In the genomic region with DNA sequence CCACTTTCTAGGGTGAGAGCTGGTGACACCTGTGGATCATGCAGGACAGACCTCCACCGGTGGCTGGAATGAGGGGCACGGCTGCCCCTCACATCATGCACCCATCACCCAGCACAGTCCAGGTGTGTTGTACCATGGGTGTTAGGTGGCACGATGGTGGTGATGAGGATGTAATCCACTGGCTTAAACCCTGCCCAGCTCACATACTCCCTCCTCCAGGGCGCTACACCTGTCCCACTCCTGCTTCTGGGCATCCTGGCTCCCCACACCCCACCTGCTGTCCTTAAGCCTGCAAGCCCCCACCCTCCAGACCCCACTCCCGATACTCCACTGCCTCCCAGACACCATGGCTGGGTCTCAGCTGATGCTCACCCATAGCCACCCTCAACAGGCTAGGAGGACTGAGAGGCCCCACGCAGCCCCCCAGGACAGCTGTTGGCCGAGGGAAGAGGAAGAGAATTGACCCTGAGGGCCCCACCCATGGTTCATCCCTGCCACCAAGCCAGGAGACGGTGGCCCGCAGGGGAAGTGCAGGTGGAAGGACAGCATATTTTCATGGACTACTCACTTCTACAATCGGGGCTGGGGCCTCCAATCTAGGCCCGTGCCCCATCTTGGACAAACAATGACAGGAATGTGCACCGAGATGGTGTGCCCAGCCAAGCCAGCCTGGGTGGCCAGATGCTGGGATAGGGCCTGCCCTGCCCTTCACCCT, we compare ENCODE assay signal across 24 cellular contexts. TPM values are rescaled to one million over a fixed set of nuclear protein-coding genes. Genes with fewer than 3 reads are reported as not detected.
DNase-seq lines count a peak whose midpoint lies in the region; ATAC-seq and TF ChIP-seq lines count a peak whose summit lies in the region.
"Had no signal": no experiment of that assay in that cellular context is flagged by ENCODE, and none has a peak within 500 bp of the region (broad histone marks: within the 10 kb centered on the region; RNA-seq: fewer than 3 reads in every experiment).

No MANE protein-coding gene starts in this region.

- H3K27ac ChIP-seq in DND-41 (ENCODE audit: low read length): peak overlapping the region; percentile 13; the same call in 1 of the 2 replicates
- H3K27ac ChIP-seq in coronary artery: peak overlapping the region in 1 of 2 donors; percentile 7
- H3K27ac ChIP-seq in sigmoid colon: no peak overlapping the region
- H3K27ac ChIP-seq: ascending aorta, prostate gland had no signal

- H3K4me3 Mint-ChIP-seq in activated CD4-positive, alpha-beta T cell treated with anti-CD3 and anti-CD28 coated beads, Interleukin-2, amount 10 ng/mL, durations not matched to agents 24 days and 14 days: no peak overlapping the region
- H3K4me3 Mint-ChIP-seq: effector memory CD8-positive, alpha-beta T cell; stimulated activated naive CD8-positive, alpha-beta T cell treated with anti-CD3 and anti-CD28 coated beads, Interleukin-15, amount 100 ng/mL, for 72 hours had no signal

- peaks cover 3% of the 10 kb centered on the region for H3K36me3 Mint-ChIP-seq in activated CD4-positive, alpha-beta T cell treated with anti-CD3 and anti-CD28 coated beads, Interleukin-2, amount 10 ng/mL, durations not matched to agents 24 days and 14 days (ENCODE audit: low read depth)

- H4K20me1 ChIP-seq in DND-41 (ENCODE audit: insufficient read depth, low read length): no peaks in the 10 kb centered on the region

- 70 to 84% methylated on average over 12 of the region's 12 CpGs for WGBS in sigmoid colon, 2 donors

- H3K9me3 ChIP-seq in DND-41 (ENCODE audit: insufficient read depth, low read length, severe bottlenecking): no peaks in the 10 kb centered on the region
- no peaks in the 10 kb centered on the region for H3K9me3 ChIP-seq in sigmoid colon
- H3K9me3 ChIP-seq: ascending aorta, BE2C, prostate gland had no signal

- H3K36me3 ChIP-seq in DND-41 (ENCODE audit: insufficient read depth, low read length): no peaks in the 10 kb centered on the region
- H3K36me3 ChIP-seq in sigmoid colon: no peaks in the 10 kb centered on the region
- H3K36me3 ChIP-seq: ascending aorta, BE2C, prostate gland had no signal

- no peak overlapping the region for H3K9ac ChIP-seq in DND-41 (ENCODE audit: low read depth, low read length)

- TF ChIP-seq POLR2A in sigmoid colon (IDR thresholded peaks at IDR 0.05): no peak

- intact Hi-C loops in activated CD4-positive, alpha-beta T cell treated with anti-CD3 and anti-CD28 coated beads, Interleukin-2, amount 10 ng/mL, durations not matched to agents 24 days and 14 days (cut with micrococcal nuclease): no loop called here
- intact Hi-C loops in sigmoid colon (cut with DNase I): no loop called here

- peak overlapping the region; percentile 10 for H3K27ac Mint-ChIP-seq in activated CD4-positive, alpha-beta T cell treated with anti-CD3 and anti-CD28 coated beads, Interleukin-2, amount 10 ng/mL, durations not matched to agents 24 days and 14 days
- H3K27ac Mint-ChIP-seq: effector memory CD8-positive, alpha-beta T cell had no signal

- H2AFZ ChIP-seq in DND-41 (ENCODE audit: low read depth, low read length): no peak overlapping the region

- no peak for TF ChIP-seq CTCF in DND-41 (IDR thresholded peaks at IDR 0.05; ENCODE audit: borderline replicate concordance, extremely low read depth, low read length, poor library complexity, severe bottlenecking)
- TF ChIP-seq CTCF in coronary artery (IDR thresholded peaks at IDR 0.05): no peak
- TF ChIP-seq CTCF in sigmoid colon (IDR thresholded peaks at IDR 0.05): no peak

- no peaks in the 10 kb centered on the region for H3K79me2 ChIP-seq in DND-41 (ENCODE audit: insufficient read depth, low read length)

- no peak for ATAC-seq in DND-41 (ENCODE audit: insufficient read depth, low read depth)
- ATAC-seq: effector memory CD8-positive, alpha-beta T cell; stimulated activated naive CD8-positive, alpha-beta T cell treated with anti-CD3 and anti-CD28 coated beads, Interleukin-15, amount 100 ng/mL, for 72 hours had no signal

- no peaks in the 10 kb centered on the region for H3K9me3 Mint-ChIP-seq in activated CD4-positive, alpha-beta T cell treated with anti-CD3 and anti-CD28 coated beads, Interleukin-2, amount 10 ng/mL, durations not matched to agents 24 days and 14 days
- H3K9me3 Mint-ChIP-seq: effector memory CD8-positive, alpha-beta T cell; stimulated activated naive CD8-positive, alpha-beta T cell treated with anti-CD3 and anti-CD28 coated beads, Interleukin-15, amount 100 ng/mL, for 72 hours had no signal

- no peak overlapping the region for H3K4me2 ChIP-seq in DND-41 (ENCODE audit: insufficient read depth, low read length)

- no peaks in the 10 kb centered on the region for H3K27me3 Mint-ChIP-seq in activated CD4-positive, alpha-beta T cell treated with anti-CD3 and anti-CD28 coated beads, Interleukin-2, amount 10 ng/mL, durations not matched to agents 24 days and 14 days
- H3K27me3 Mint-ChIP-seq: stimulated activated naive CD8-positive, alpha-beta T cell treated with anti-CD3 and anti-CD28 coated beads, Interleukin-15, amount 100 ng/mL, for 72 hours had no signal

- peaks cover 57% of the 10 kb centered on the region for H3K4me1 Mint-ChIP-seq in activated CD4-positive, alpha-beta T cell treated with anti-CD3 and anti-CD28 coated beads, Interleukin-2, amount 10 ng/mL, durations not matched to agents 24 days and 14 days

- H3K4me1 ChIP-seq in DND-41 (ENCODE audit: insufficient read depth, low read length) (peaks cover 44% of the 10 kb centered on the region), sigmoid colon (no peaks in the 10 kb centered on the region)
- H3K4me1 ChIP-seq: ascending aorta, BE2C, prostate gland had no signal

- H3K4me3 ChIP-seq in DND-41 (ENCODE audit: low read depth in 1 of 2, low read length in 2 of 2): no peak overlapping the region
- no peak overlapping the region for H3K4me3 ChIP-seq in coronary artery
- no peak overlapping the region for H3K4me3 ChIP-seq in sigmoid colon
- H3K4me3 ChIP-seq: ascending aorta, prostate gland had no signal

- no peak for DNase-seq in activated CD4-positive, alpha-beta T cell treated with anti-CD3 and anti-CD28 coated beads, Interleukin-2, amount 10 ng/mL, durations not matched to agents 24 days and 14 days
- no peak for DNase-seq in activated CD4-positive, alpha-beta T cell treated with anti-CD3 and anti-CD28 coated beads, Interleukin-2, amount 50 U/mL, for 4 hours
- DNase-seq in DND-41 (no peak), coronary artery (ENCODE audit: low spot score) (peak; percentile 38), sigmoid colon (peak; percentile 51), NCI-H1092 treated with DMSO at 0.1 percent for 48 hours (lab: John Stamatoyannopoulos, UW) (no peak), COLO668 (lab: John Stamatoyannopoulos, UW; ENCODE audit: unreplicated experiment) (no peak), NAMALWA (ENCODE audit: low spot score) (no peak)
- DNase-seq: activated CD4-positive, CD25-positive, alpha-beta regulatory T cell; BE2C; effector memory CD8-positive, alpha-beta T cell; glutamatergic neuron; NCI-H1105 treated with DMSO at 0.1 percent for 48 hours; NCI-H2081; NCI-H524 treated with DMSO at 0.1 percent for 48 hours; small intestine; stimulated activated CD4-positive, alpha-beta T cell treated with anti-CD3 and anti-CD28 coated beads, Interleukin-4, amount 100 ng/mL, for 24 hours; T1000 had no signal

- H3K27me3 ChIP-seq in DND-41 (ENCODE audit: insufficient read depth, low read length, poor library complexity) (no peaks in the 10 kb centered on the region), sigmoid colon (peaks cover 0 to 12% (median 0%) of the 10 kb centered on the region in 3 donors)
- H3K27me3 ChIP-seq: ascending aorta, BE2C had no signal

- TF ChIP-seq EP300 in sigmoid colon (IDR thresholded peaks at IDR 0.05): no peak

RNA-seq across cellular contexts. Expression of a gene that starts 34.3 kb away (rescaled TPM):
- 166 and 167 TPM in 2 replicates for total RNA-seq in activated CD4-positive, alpha-beta T cell treated with anti-CD3 and anti-CD28 coated beads, Interleukin-2, amount 10 ng/mL, durations not matched to agents 24 days and 14 days
- total RNA-seq in sigmoid colon: 10 to 100 TPM in 3 of 4 donors, 1 to 10 TPM in 1; 7.6 to 28.9 (median 15.9) TPM
- polyA plus RNA-seq in sigmoid colon: 1 to 10 TPM in 2 of 3 donors, under 1 TPM in 1; 0.69 to 8.4 (median 7.4) TPM
- total RNA-seq: ascending aorta, cerebellum, fibroblast of lung had no signal
- polyA plus RNA-seq: fibroblast of lung, neural cell had no signal

Comparison
In these comparisons a context has a peak if more than half of its experiments do, and no peak if none do; other contexts are left out.
1. DNase-seq: peak in coronary artery (single experiment) and sigmoid colon (single experiment); none in activated CD4-positive, alpha-beta T cell treated with anti-CD3 and anti-CD28 coated beads, Interleukin-2, amount 10 ng/mL, durations not matched to agents 24 days and 14 days (single experiment), activated CD4-positive, alpha-beta T cell treated with anti-CD3 and anti-CD28 coated beads, Interleukin-2, amount 50 U/mL, for 4 hours (0 of 2), DND-41 (single experiment), NCI-H1092 treated with DMSO at 0.1 percent for 48 hours (single experiment), COLO668 (single experiment) and NAMALWA (single experiment).